In genomic region chr12:49212572-49212971, GRCh38 we compare ENCODE assay signal across 18 cellular contexts.
"Had no signal": no experiment of that assay in that cellular context is flagged by ENCODE, and none has a peak within 500 bp of the region (broad histone marks: within the 10 kb centered on the region; RNA-seq: fewer than 3 reads in every experiment).

No MANE protein-coding gene starts in this region.

- H3K4me1 Mint-ChIP-seq: stimulated activated naive B cell treated with anti-CD40 and anti-IgM and Interleukin-4, amounts not matched to agents 10 μg/mL and 1 μg/mL and 100 μg/mL, for 72 hours had no signal

- H3K36me3 Mint-ChIP-seq: activated naive CD4-positive, alpha-beta T cell treated with anti-CD3 and anti-CD28 coated beads, Interleukin-2, amount 50 U/mL, for 72 hours; stimulated activated naive B cell treated with anti-CD40 and anti-IgM and Interleukin-4, amounts not matched to agents 10 μg/mL and 1 μg/mL and 100 μg/mL, for 72 hours had no signal

- H3K27me3 ChIP-seq: adrenal gland, cardiac muscle cell, foreskin keratinocyte, left lung, neutrophil, pancreas, upper lobe of right lung had no signal

- H3K36me3 ChIP-seq: adrenal gland, cardiac muscle cell, left lung, neutrophil, pancreas, upper lobe of right lung, WERI-Rb-1 had no signal

- H3K9me3 ChIP-seq: adrenal gland, left lung, neutrophil, pancreas, upper lobe of right lung had no signal

- FAIRE-seq: keratinocyte, pancreas had no signal

- H3K4me3 ChIP-seq: adrenal gland, cardiac muscle cell, left lung, pancreas, upper lobe of right lung had no signal

- H3K27ac Mint-ChIP-seq: activated naive CD4-positive, alpha-beta T cell treated with anti-CD3 and anti-CD28 coated beads, Interleukin-2, amount 50 U/mL, for 72 hours; activated T-helper 1 cell treated with anti-CD3 and anti-CD28 coated beads, Interleukin-12 subunit alpha, Interleukin-12 subunit beta, Interleukin-2, Interleukin-4 antibody, amounts not matched to agents 30 ng/mL and 10 ng/mL and 1 ng/mL, durations not matched to agents 14 hours and 24 hours and 36 hours; stimulated activated naive B cell treated with anti-CD40 and anti-IgM and Interleukin-4, amounts not matched to agents 10 μg/mL and 1 μg/mL and 100 μg/mL, for 72 hours; T-helper 1 cell treated with Interleukin-12 subunit alpha and Interleukin-12 subunit beta and Interleukin-4 antibody, amounts not matched to agents 30 μg/mL and 1 μg/mL, for 36 hours had no signal

- H3K9me3 Mint-ChIP-seq: activated naive CD4-positive, alpha-beta T cell treated with anti-CD3 and anti-CD28 coated beads, Interleukin-2, amount 50 U/mL, for 72 hours; activated T-helper 1 cell treated with anti-CD3 and anti-CD28 coated beads, Interleukin-12 subunit alpha, Interleukin-12 subunit beta, Interleukin-2, Interleukin-4 antibody, amounts not matched to agents 30 ng/mL and 10 ng/mL and 1 ng/mL, durations not matched to agents 14 hours and 24 hours and 36 hours; stimulated activated naive B cell treated with anti-CD40 and anti-IgM and Interleukin-4, amounts not matched to agents 10 μg/mL and 1 μg/mL and 100 μg/mL, for 72 hours; T-helper 1 cell treated with Interleukin-12 subunit alpha and Interleukin-12 subunit beta and Interleukin-4 antibody, amounts not matched to agents 30 μg/mL and 1 μg/mL, for 36 hours had no signal

- H3K4me3 Mint-ChIP-seq: activated T-helper 1 cell treated with anti-CD3 and anti-CD28 coated beads, Interleukin-12 subunit alpha, Interleukin-12 subunit beta, Interleukin-2, Interleukin-4 antibody, amounts not matched to agents 30 ng/mL and 10 ng/mL and 1 ng/mL, durations not matched to agents 14 hours and 24 hours and 36 hours; stimulated activated naive B cell treated with anti-CD40 and anti-IgM and Interleukin-4, amounts not matched to agents 10 μg/mL and 1 μg/mL and 100 μg/mL, for 72 hours; T-helper 1 cell treated with Interleukin-12 subunit alpha and Interleukin-12 subunit beta and Interleukin-4 antibody, amounts not matched to agents 30 μg/mL and 1 μg/mL, for 36 hours had no signal

- DNase-seq: activated CD4-positive, alpha-beta T cell treated with anti-CD3 and anti-CD28 coated beads for 1 hour; activated gamma-delta T cell treated with Interleukin-2 at 50 U/mL for 16 hours; activated T-cell treated with anti-CD3 and anti-CD28 coated beads for 4 hours; foreskin keratinocyte; left lung; pancreas; stimulated activated naive B cell treated with anti-CD40 and anti-IgM and Interleukin-4, amounts not matched to agents 10 μg/mL and 1 μg/mL and 100 μg/mL, for 72 hours; upper lobe of right lung; WERI-Rb-1 had no signal

- H3K27ac ChIP-seq: cardiac muscle cell, epithelial cell of prostate, foreskin keratinocyte, left lung, neutrophil, upper lobe of right lung, WERI-Rb-1 had no signal

- H3K27me3 Mint-ChIP-seq: stimulated activated naive B cell treated with anti-CD40 and anti-IgM and Interleukin-4, amounts not matched to agents 10 μg/mL and 1 μg/mL and 100 μg/mL, for 72 hours had no signal

- ATAC-seq: activated naive CD4-positive, alpha-beta T cell treated with anti-CD3 and anti-CD28 coated beads, Interleukin-2, amount 50 U/mL, for 72 hours; foreskin keratinocyte; left lung; pancreas; sciatic nerve; stimulated activated naive B cell treated with anti-CD40 and anti-IgM and Interleukin-4, amounts not matched to agents 10 μg/mL and 1 μg/mL and 100 μg/mL, for 72 hours; upper lobe of right lung had no signal
